ENCODE assay signal across 8 cellular contexts in the genomic region with DNA sequence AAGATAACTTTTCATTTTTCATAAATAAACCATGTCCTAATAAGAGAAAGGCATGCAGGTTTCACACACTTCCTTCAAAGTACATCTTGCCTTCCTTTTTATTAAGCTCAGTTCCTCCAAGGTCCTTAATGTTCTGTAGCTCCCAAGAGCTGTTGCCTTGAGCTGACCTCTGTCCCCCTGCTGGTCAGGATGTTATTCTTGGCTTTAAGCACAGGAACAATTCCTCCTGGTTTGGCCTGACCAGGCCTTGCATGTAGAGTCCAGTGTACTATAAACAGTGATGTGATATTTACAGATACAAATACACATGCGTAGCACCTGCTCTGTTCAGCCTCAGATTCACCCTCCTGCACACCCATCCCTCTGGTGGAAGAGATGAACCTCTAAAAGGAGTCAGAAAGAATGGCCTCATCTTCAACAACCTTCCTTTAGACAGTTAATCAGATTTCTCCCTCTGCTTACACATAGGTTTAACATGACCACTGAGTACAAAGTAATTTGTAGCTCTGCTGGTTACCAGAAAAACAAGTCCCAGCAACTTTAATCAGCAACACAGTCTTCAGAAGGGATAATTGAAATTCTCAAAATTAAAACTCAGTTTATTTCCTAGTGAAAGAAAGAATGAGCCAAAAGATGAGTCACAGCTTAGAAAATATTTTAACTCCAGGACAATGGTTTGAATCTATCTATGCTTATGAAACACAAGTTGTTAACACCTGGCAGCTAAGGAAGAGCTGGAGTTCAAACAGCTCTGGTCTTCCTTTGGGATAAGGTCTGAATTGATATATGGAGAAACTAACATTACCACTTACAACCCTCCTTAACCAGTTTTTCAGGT. TPM values are rescaled to one million over a fixed set of nuclear protein-coding genes. Genes with fewer than 3 reads are reported as not detected.
A peak's percentile ranks its signal among the peaks of the same experiment; 100 is the strongest.
DNase-seq lines count a peak whose midpoint lies in the region; ATAC-seq, FAIRE-seq and TF ChIP-seq lines count a peak whose summit lies in the region.

No MANE protein-coding gene starts in this region.

- H3F3A ChIP-seq in MM.1S (ENCODE audit: insufficient read depth, low read length): peaks cover 4% of the 10 kb centered on the region; the same call in 1 of the 2 replicates

- DNase-seq in D721Med (ENCODE audit: insufficient read length, low spot score) (no peak), MM.1S (peak; percentile 19), MCF 10A (ENCODE audit: unreplicated experiment) (peak; percentile 87), kidney glomerular epithelial cell (lab: John Stamatoyannopoulos, UW) (peak; percentile 41), thoracic aorta (ENCODE audit: low spot score) (peak; percentile 7)
- no peak for DNase-seq in activated CD4-positive, alpha-beta T cell treated with anti-CD3 and anti-CD28 coated beads, Interleukin-2, amount 10 ng/mL, durations not matched to agents 7 days and 5 days

- POLR2A ChIA-PET in MCF 10A (lab: Yijun Ruan, JAX): interaction anchor here (0.6 to 3.6 kb wide), 15 partner anchors 11 to 134 kb away, joined by 3 to 33 read pairs (median 5); a partner anchor contains a TSS
- POLR2A ChIA-PET in activated CD4-positive, alpha-beta T cell treated with anti-CD3 and anti-CD28 coated beads, Interleukin-2, amount 10 ng/mL, durations not matched to agents 7 days and 5 days (lab: Charles Lee): no interaction called here

- peak; percentile 26 for TF ChIP-seq CTCF in D721Med (IDR thresholded peaks at IDR 0.05; ENCODE audit: insufficient read depth, missing control alignments)
- TF ChIP-seq CTCF in MM.1S (IDR thresholded peaks at IDR 0.05; ENCODE audit: low read length): peak; percentile 30
- TF ChIP-seq CTCF in MCF 10A (IDR thresholded peaks at IDR 0.05; ENCODE audit: unreplicated experiment): peak; percentile 38
- TF ChIP-seq CTCF in thoracic aorta (IDR thresholded peaks at IDR 0.05): peak; percentile 35

- H3K27ac ChIP-seq in MM.1S (ENCODE audit: low read length) (no peak overlapping the region), thoracic aorta (peak overlapping the region; percentile 68 to 87)

- intact Hi-C loops in MCF 10A (cut with micrococcal nuclease): loop anchor here (5.0 kb wide), 1 partner anchor 45 kb away; a partner anchor contains a TSS

- CTCF ChIA-PET in MCF 10A (lab: Yijun Ruan, JAX): interaction anchor here (0.5 to 1.7 kb wide), 8 partner anchors 11 to 106 kb away, joined by 3 to 8 read pairs (median 3); no protein-coding TSS in a partner anchor
- CTCF ChIA-PET in activated CD4-positive, alpha-beta T cell treated with anti-CD3 and anti-CD28 coated beads, Interleukin-2, amount 10 ng/mL, durations not matched to agents 7 days and 5 days (lab: Charles Lee): interaction anchor here (0.7 to 1.8 kb wide), 3 partner anchors 12 to 208 kb away, joined by 3 to 4 read pairs (median 3); no protein-coding TSS in a partner anchor

- H3K27me3 ChIP-seq in MM.1S (replicated peaks; ENCODE audit: insufficient read depth, low read length): no peaks in the 10 kb centered on the region
- no peaks in the 10 kb centered on the region for H3K27me3 ChIP-seq in thoracic aorta (replicated peaks; ENCODE audit: insufficient read depth)

- FAIRE-seq in D721Med (lab: Jason Lieb, UNC): no peak

- H3K4me3 ChIP-seq in MM.1S (ENCODE audit: low read length) (no peak overlapping the region), thoracic aorta (no peak overlapping the region)

- no peaks in the 10 kb centered on the region for H3K36me3 ChIP-seq in MM.1S (replicated peaks; ENCODE audit: insufficient read depth, low read length)
- no peaks in the 10 kb centered on the region for H3K36me3 ChIP-seq in thoracic aorta

- H3K9me3 ChIP-seq in MM.1S (replicated peaks; ENCODE audit: insufficient read depth, low read length) (no peaks in the 10 kb centered on the region), thoracic aorta (no peaks in the 10 kb centered on the region)

- peak overlapping the region; percentile 81 for H3K27ac Mint-ChIP-seq in MCF 10A (ENCODE audit: low read depth, unreplicated experiment)
- H3K27ac Mint-ChIP-seq in activated CD4-positive, alpha-beta T cell treated with anti-CD3 and anti-CD28 coated beads, Interleukin-2, amount 10 ng/mL, durations not matched to agents 7 days and 5 days: no peak overlapping the region

- ATAC-seq in thoracic aorta (ENCODE audit: insufficient number of reproducible peaks, low FRiP score, low read depth): peak; percentile 55
- ATAC-seq in HG02973 (IDR thresholded peaks at IDR 0.05; ENCODE audit: unreplicated experiment): no peak
- no peak for ATAC-seq in HG02938 (IDR thresholded peaks at IDR 0.05; ENCODE audit: unreplicated experiment)

- H3K4me1 Mint-ChIP-seq in MCF 10A (ENCODE audit: insufficient read depth, unreplicated experiment): peaks cover 30% of the 10 kb centered on the region
- peaks cover 12% of the 10 kb centered on the region for H3K4me1 Mint-ChIP-seq in activated CD4-positive, alpha-beta T cell treated with anti-CD3 and anti-CD28 coated beads, Interleukin-2, amount 10 ng/mL, durations not matched to agents 7 days and 5 days

- H3K4me1 ChIP-seq in MM.1S (ENCODE audit: low read length): no peaks in the 10 kb centered on the region
- peaks cover 23 to 40% of the 10 kb centered on the region in 2 donors for H3K4me1 ChIP-seq in thoracic aorta (ENCODE audit: control insufficient read depth in 1 of 2, low read depth in 2 of 2)

- no TSS peak for BruUV-seq in MCF 10A (replicated peaks; lab: Mats Ljungman, UMichigan)

- no peak overlapping the region for H3K9ac ChIP-seq in MM.1S (ENCODE audit: low read length)

- H2AFZ ChIP-seq in MM.1S (ENCODE audit: low read length): no peak overlapping the region

- no peaks in the 10 kb centered on the region for H3K27me3 Mint-ChIP-seq in MCF 10A (ENCODE audit: insufficient read depth, unreplicated experiment)
- H3K27me3 Mint-ChIP-seq in activated CD4-positive, alpha-beta T cell treated with anti-CD3 and anti-CD28 coated beads, Interleukin-2, amount 10 ng/mL, durations not matched to agents 7 days and 5 days: no peaks in the 10 kb centered on the region

- H4K20me1 ChIP-seq in MM.1S (ENCODE audit: insufficient read depth, low read length): no peaks in the 10 kb centered on the region

- no peaks in the 10 kb centered on the region for H3K9me2 ChIP-seq in MM.1S (replicated peaks; ENCODE audit: insufficient read depth, low read length)

- peak overlapping the region; percentile 21 for H3K4me3 Mint-ChIP-seq in MCF 10A (ENCODE audit: unreplicated experiment)
- no peak overlapping the region for H3K4me3 Mint-ChIP-seq in activated CD4-positive, alpha-beta T cell treated with anti-CD3 and anti-CD28 coated beads, Interleukin-2, amount 10 ng/mL, durations not matched to agents 7 days and 5 days

- H3K36me3 Mint-ChIP-seq in MCF 10A (ENCODE audit: insufficient read depth, unreplicated experiment): peaks cover 6% of the 10 kb centered on the region
- H3K36me3 Mint-ChIP-seq in activated CD4-positive, alpha-beta T cell treated with anti-CD3 and anti-CD28 coated beads, Interleukin-2, amount 10 ng/mL, durations not matched to agents 7 days and 5 days (ENCODE audit: low read depth): no peaks in the 10 kb centered on the region

- no peak overlapping the region for H3K4me2 ChIP-seq in MM.1S (ENCODE audit: low read depth, low read length)

- no peaks in the 10 kb centered on the region for H3K9me3 Mint-ChIP-seq in MCF 10A (ENCODE audit: unreplicated experiment)
- H3K9me3 Mint-ChIP-seq in activated CD4-positive, alpha-beta T cell treated with anti-CD3 and anti-CD28 coated beads, Interleukin-2, amount 10 ng/mL, durations not matched to agents 7 days and 5 days: no peaks in the 10 kb centered on the region

- no peaks in the 10 kb centered on the region for H3K79me2 ChIP-seq in MM.1S (ENCODE audit: low read length)

RNA-seq across cellular contexts. Expression of a gene that starts 46.5 kb away (rescaled TPM):
- total RNA-seq in MCF 10A (2022) (31.6 and 33.0 TPM in 2 replicates), thoracic aorta (10 to 100 TPM; 19.6 to 20.9 TPM)
- 10 to 100 TPM; 37.0 to 37.4 TPM for total RNA-seq in activated CD4-positive, alpha-beta T cell treated with anti-CD3 and anti-CD28 coated beads, Interleukin-2, amount 10 ng/mL, durations not matched to agents 7 days and 5 days

Comparison
In these comparisons a context has a peak if more than half of its experiments do, and no peak if none do; other contexts are left out.
1. DNase-seq: peak in MM.1S (single experiment), MCF 10A (single experiment), kidney glomerular epithelial cell (single experiment) and thoracic aorta (single experiment); none in D721Med (single experiment) and activated CD4-positive, alpha-beta T cell treated with anti-CD3 and anti-CD28 coated beads, Interleukin-2, amount 10 ng/mL, durations not matched to agents 7 days and 5 days (single experiment).
2. Peak in every context shown above with its lines, with median percentiles within 50 percentile points of each other: CTCF ChIP-seq.